24 cellular contexts compared by ENCODE assay signal in genomic region chr16:25501530-25502255, GRCh38.
"Had no signal": no experiment of that assay in that cellular context is flagged by ENCODE, and none has a peak within 500 bp of the region (broad histone marks: within the 10 kb centered on the region; RNA-seq: fewer than 3 reads in every experiment).

No MANE protein-coding gene starts in this region.

- H3K4me1 ChIP-seq: body of pancreas, lower lobe of right lung, tibial nerve, uterus had no signal

- ATAC-seq: activated CD8-positive, alpha-beta T cell treated with anti-CD3 and anti-CD28 coated beads for 36 hours; body of pancreas; lower lobe of right lung; WTC11 had no signal

- H3K36me3 Mint-ChIP-seq: activated naive CD8-positive, alpha-beta T cell; immature natural killer cell; WTC11 had no signal

- H3K27ac ChIP-seq: body of pancreas, lower lobe of right lung, tibial nerve, uterus had no signal

- H3K4me1 Mint-ChIP-seq: immature natural killer cell, naive B cell had no signal

- H3K9me3 ChIP-seq: body of pancreas, lower lobe of right lung, tibial nerve, uterus had no signal

- H3K4me3 Mint-ChIP-seq: activated CD8-positive, alpha-beta T cell treated with anti-CD3 and anti-CD28 coated beads for 36 hours; activated naive CD8-positive, alpha-beta T cell; immature natural killer cell; WTC11 had no signal

- H3K4me3 ChIP-seq: body of pancreas, lower lobe of right lung, tibial nerve, uterus had no signal

- H3K36me3 ChIP-seq: lower lobe of right lung, tibial nerve, uterus had no signal

- H3K27ac Mint-ChIP-seq: activated CD8-positive, alpha-beta T cell treated with anti-CD3 and anti-CD28 coated beads for 36 hours; activated naive CD8-positive, alpha-beta T cell; immature natural killer cell; naive B cell; WTC11 had no signal

- H3K27me3 ChIP-seq: body of pancreas, tibial nerve, uterus had no signal

- H3K9me3 Mint-ChIP-seq: activated CD8-positive, alpha-beta T cell treated with anti-CD3 and anti-CD28 coated beads for 36 hours; immature natural killer cell; WTC11 had no signal

- DNase-seq: activated CD4-positive, alpha-beta T cell treated with anti-CD3 and anti-CD28 coated beads for 4 hours; activated CD8-positive, alpha-beta T cell treated with anti-CD3 and anti-CD28 coated beads for 36 hours; activated gamma-delta T cell treated with Interleukin-2 at 50 U/mL for 16 hours; activated T-cell treated with anti-CD3 and anti-CD28 coated beads, Interleukin-2, amount 50 U/mL, for 48 hours; amniotic stem cell; body of pancreas; central memory CD4-positive, alpha-beta T cell; cortex of kidney; effector CD4-positive, alpha-beta T cell; head of caudate nucleus; immature natural killer cell; lower lobe of right lung; naive B cell; posterior cingulate gyrus; retina; stimulated activated CD4-positive, alpha-beta T cell treated with anti-CD3 and anti-CD28 coated beads, Interleukin-4, amount 100 ng/mL, for 24 hours; stimulated activated naive CD4-positive, alpha-beta T cell; T-helper 2 cell; uterus had no signal

- FAIRE-seq: frontal cortex, TTC549 had no signal
